1 cellular context compared by ENCODE assay signal in the genomic region with DNA sequence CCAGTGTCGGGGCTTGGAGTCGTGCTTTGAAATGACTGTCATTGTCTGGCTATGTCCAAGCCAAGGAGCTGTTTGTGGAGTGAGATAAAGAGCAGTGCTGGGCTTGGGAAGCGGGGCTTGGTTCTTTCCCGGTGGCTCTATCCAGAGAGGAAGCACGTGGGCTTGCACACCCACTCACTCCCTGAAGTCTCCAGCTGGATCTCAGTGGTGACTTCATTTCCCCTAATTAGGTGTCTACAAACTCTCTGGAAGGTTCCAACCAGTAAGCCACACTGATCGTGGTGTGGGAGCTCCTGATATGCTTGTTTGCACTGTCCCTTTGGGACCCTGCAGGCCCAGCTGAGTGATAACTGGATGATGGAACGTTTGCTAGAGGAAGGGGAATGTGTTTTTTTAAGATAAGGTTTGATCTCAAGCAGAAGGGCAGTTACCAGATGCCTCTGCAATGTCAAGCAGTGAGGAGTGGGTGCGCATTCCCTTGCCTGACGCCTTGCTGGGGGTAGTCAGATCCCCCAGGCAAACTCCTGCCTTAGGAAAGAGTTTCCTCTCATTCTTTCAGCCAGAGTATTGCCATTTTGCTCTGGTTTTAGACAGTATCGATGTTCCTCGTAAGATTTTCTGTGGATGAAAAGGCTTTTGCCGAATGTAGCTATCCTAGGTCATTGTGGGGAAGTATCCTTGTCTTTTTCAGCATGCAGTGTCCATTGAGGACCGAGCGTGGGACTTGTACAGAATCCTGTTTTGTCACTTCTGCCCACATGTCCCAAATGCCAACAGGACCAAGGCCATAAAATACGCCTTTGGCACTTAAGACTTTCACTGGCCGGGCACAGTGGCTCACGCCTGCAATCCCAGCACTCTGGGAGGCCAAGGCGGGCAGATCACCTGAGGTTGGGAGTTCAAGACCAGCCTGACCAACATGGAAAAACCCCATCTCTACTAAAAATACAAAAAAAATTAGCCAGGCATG.
TF ChIP-seq lines count a peak whose summit lies in the region.

No MANE protein-coding gene starts in this region.

TF ChIP-seq in K562, 482 proteins besides CTCF, POLR2A, EP300 and RAD21 (continued from another document and continues in another):
- TF ChIP-seq, protein P1, sequence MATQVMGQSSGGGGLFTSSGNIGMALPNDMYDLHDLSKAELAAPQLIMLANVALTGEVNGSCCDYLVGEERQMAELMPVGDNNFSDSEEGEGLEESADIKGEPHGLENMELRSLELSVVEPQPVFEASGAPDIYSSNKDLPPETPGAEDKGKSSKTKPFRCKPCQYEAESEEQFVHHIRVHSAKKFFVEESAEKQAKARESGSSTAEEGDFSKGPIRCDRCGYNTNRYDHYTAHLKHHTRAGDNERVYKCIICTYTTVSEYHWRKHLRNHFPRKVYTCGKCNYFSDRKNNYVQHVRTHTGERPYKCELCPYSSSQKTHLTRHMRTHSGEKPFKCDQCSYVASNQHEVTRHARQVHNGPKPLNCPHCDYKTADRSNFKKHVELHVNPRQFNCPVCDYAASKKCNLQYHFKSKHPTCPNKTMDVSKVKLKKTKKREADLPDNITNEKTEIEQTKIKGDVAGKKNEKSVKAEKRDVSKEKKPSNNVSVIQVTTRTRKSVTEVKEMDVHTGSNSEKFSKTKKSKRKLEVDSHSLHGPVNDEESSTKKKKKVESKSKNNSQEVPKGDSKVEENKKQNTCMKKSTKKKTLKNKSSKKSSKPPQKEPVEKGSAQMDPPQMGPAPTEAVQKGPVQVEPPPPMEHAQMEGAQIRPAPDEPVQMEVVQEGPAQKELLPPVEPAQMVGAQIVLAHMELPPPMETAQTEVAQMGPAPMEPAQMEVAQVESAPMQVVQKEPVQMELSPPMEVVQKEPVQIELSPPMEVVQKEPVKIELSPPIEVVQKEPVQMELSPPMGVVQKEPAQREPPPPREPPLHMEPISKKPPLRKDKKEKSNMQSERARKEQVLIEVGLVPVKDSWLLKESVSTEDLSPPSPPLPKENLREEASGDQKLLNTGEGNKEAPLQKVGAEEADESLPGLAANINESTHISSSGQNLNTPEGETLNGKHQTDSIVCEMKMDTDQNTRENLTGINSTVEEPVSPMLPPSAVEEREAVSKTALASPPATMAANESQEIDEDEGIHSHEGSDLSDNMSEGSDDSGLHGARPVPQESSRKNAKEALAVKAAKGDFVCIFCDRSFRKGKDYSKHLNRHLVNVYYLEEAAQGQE (CRISPR knock-in tag; IDR thresholded peaks at IDR 0.05; ENCODE audit: low read depth), result peak; percentile 19; the same call in 1 of the 2 replicates
- TF ChIP-seq, protein P2, sequence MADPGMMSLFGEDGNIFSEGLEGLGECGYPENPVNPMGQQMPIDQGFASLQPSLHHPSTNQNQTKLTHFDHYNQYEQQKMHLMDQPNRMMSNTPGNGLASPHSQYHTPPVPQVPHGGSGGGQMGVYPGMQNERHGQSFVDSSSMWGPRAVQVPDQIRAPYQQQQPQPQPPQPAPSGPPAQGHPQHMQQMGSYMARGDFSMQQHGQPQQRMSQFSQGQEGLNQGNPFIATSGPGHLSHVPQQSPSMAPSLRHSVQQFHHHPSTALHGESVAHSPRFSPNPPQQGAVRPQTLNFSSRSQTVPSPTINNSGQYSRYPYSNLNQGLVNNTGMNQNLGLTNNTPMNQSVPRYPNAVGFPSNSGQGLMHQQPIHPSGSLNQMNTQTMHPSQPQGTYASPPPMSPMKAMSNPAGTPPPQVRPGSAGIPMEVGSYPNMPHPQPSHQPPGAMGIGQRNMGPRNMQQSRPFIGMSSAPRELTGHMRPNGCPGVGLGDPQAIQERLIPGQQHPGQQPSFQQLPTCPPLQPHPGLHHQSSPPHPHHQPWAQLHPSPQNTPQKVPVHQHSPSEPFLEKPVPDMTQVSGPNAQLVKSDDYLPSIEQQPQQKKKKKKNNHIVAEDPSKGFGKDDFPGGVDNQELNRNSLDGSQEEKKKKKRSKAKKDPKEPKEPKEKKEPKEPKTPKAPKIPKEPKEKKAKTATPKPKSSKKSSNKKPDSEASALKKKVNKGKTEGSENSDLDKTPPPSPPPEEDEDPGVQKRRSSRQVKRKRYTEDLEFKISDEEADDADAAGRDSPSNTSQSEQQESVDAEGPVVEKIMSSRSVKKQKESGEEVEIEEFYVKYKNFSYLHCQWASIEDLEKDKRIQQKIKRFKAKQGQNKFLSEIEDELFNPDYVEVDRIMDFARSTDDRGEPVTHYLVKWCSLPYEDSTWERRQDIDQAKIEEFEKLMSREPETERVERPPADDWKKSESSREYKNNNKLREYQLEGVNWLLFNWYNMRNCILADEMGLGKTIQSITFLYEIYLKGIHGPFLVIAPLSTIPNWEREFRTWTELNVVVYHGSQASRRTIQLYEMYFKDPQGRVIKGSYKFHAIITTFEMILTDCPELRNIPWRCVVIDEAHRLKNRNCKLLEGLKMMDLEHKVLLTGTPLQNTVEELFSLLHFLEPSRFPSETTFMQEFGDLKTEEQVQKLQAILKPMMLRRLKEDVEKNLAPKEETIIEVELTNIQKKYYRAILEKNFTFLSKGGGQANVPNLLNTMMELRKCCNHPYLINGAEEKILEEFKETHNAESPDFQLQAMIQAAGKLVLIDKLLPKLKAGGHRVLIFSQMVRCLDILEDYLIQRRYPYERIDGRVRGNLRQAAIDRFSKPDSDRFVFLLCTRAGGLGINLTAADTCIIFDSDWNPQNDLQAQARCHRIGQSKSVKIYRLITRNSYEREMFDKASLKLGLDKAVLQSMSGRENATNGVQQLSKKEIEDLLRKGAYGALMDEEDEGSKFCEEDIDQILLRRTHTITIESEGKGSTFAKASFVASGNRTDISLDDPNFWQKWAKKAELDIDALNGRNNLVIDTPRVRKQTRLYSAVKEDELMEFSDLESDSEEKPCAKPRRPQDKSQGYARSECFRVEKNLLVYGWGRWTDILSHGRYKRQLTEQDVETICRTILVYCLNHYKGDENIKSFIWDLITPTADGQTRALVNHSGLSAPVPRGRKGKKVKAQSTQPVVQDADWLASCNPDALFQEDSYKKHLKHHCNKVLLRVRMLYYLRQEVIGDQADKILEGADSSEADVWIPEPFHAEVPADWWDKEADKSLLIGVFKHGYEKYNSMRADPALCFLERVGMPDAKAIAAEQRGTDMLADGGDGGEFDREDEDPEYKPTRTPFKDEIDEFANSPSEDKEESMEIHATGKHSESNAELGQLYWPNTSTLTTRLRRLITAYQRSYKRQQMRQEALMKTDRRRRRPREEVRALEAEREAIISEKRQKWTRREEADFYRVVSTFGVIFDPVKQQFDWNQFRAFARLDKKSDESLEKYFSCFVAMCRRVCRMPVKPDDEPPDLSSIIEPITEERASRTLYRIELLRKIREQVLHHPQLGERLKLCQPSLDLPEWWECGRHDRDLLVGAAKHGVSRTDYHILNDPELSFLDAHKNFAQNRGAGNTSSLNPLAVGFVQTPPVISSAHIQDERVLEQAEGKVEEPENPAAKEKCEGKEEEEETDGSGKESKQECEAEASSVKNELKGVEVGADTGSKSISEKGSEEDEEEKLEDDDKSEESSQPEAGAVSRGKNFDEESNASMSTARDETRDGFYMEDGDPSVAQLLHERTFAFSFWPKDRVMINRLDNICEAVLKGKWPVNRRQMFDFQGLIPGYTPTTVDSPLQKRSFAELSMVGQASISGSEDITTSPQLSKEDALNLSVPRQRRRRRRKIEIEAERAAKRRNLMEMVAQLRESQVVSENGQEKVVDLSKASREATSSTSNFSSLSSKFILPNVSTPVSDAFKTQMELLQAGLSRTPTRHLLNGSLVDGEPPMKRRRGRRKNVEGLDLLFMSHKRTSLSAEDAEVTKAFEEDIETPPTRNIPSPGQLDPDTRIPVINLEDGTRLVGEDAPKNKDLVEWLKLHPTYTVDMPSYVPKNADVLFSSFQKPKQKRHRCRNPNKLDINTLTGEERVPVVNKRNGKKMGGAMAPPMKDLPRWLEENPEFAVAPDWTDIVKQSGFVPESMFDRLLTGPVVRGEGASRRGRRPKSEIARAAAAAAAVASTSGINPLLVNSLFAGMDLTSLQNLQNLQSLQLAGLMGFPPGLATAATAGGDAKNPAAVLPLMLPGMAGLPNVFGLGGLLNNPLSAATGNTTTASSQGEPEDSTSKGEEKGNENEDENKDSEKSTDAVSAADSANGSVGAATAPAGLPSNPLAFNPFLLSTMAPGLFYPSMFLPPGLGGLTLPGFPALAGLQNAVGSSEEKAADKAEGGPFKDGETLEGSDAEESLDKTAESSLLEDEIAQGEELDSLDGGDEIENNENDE (IDR thresholded peaks at IDR 0.05; ENCODE audit: low read depth, low read length), result no peak
- TF ChIP-seq ELF4 (CRISPR knock-in tag; IDR thresholded peaks at IDR 0.05) (peak; percentile 89), GABPA (tag; conservative IDR thresholded peaks at IDR 0.05; ENCODE audit: low read depth) (peak; percentile 56), NFE2 (IDR thresholded peaks at IDR 0.05; ENCODE audit: low read depth) (peak; percentile 63; the same call in 1 of the 2 replicates), CSDE1 (IDR thresholded peaks at IDR 0.05) (0 out of 4 replicates have a peak, but pooled peaks of 1 of the 2 experiments have one; percentile 46), RNF2 (IDR thresholded peaks at IDR 0.05) (peak; percentile 98), NBN (IDR thresholded peaks at IDR 0.05; ENCODE audit: low read depth) (peak; percentile 98), SREBF1 (IDR thresholded peaks at IDR 0.05; ENCODE audit: borderline replicate concordance, low read depth, low read length) (no peak), HDAC8 (tag; IDR thresholded peaks at IDR 0.05) (0 out of 2 replicates have a peak, but pooled peaks have one; percentile 36), EGR1 (conservative IDR thresholded peaks at IDR 0.05) (peak; percentile 99), ZNF239 (CRISPR knock-in tag; IDR thresholded peaks at IDR 0.05) (peak; percentile 44; the same call in 1 of the 2 replicates), HSF4 (CRISPR knock-in tag; IDR thresholded peaks at IDR 0.05; ENCODE audit: borderline replicate concordance) (peak; percentile 44; the same call in 1 of the 2 replicates), CCAR2 (IDR thresholded peaks at IDR 0.05; ENCODE audit: low read depth, low read length) (0 out of 2 replicates have a peak, but pooled peaks have one; percentile 36), FOS (IDR thresholded peaks at IDR 0.05; ENCODE audit: extremely low read depth, insufficient read length) (no peak), MIER1 (IDR thresholded peaks at IDR 0.05; ENCODE audit: low read depth) (no peak)
- TF ChIP-seq, protein P3, sequence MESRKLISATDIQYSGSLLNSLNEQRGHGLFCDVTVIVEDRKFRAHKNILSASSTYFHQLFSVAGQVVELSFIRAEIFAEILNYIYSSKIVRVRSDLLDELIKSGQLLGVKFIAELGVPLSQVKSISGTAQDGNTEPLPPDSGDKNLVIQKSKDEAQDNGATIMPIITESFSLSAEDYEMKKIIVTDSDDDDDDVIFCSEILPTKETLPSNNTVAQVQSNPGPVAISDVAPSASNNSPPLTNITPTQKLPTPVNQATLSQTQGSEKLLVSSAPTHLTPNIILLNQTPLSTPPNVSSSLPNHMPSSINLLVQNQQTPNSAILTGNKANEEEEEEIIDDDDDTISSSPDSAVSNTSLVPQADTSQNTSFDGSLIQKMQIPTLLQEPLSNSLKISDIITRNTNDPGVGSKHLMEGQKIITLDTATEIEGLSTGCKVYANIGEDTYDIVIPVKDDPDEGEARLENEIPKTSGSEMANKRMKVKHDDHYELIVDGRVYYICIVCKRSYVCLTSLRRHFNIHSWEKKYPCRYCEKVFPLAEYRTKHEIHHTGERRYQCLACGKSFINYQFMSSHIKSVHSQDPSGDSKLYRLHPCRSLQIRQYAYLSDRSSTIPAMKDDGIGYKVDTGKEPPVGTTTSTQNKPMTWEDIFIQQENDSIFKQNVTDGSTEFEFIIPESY (CRISPR knock-in tag; IDR thresholded peaks at IDR 0.05), result peak; percentile 59
- TF ChIP-seq, protein P4, sequence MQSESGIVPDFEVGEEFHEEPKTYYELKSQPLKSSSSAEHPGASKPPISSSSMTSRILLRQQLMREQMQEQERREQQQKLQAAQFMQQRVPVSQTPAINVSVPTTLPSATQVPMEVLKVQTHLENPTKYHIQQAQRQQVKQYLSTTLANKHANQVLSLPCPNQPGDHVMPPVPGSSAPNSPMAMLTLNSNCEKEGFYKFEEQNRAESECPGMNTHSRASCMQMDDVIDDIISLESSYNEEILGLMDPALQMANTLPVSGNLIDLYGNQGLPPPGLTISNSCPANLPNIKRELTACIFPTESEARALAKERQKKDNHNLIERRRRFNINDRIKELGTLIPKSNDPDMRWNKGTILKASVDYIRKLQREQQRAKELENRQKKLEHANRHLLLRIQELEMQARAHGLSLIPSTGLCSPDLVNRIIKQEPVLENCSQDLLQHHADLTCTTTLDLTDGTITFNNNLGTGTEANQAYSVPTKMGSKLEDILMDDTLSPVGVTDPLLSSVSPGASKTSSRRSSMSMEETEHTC (IDR thresholded peaks at IDR 0.05), result peak; percentile 78; the same call in 1 of the 2 replicates
- TF ChIP-seq, protein P5, sequence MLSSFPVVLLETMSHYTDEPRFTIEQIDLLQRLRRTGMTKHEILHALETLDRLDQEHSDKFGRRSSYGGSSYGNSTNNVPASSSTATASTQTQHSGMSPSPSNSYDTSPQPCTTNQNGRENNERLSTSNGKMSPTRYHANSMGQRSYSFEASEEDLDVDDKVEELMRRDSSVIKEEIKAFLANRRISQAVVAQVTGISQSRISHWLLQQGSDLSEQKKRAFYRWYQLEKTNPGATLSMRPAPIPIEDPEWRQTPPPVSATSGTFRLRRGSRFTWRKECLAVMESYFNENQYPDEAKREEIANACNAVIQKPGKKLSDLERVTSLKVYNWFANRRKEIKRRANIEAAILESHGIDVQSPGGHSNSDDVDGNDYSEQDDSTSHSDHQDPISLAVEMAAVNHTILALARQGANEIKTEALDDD (IDR thresholded peaks at IDR 0.05), result peak; percentile 73
- TF ChIP-seq, protein P6, sequence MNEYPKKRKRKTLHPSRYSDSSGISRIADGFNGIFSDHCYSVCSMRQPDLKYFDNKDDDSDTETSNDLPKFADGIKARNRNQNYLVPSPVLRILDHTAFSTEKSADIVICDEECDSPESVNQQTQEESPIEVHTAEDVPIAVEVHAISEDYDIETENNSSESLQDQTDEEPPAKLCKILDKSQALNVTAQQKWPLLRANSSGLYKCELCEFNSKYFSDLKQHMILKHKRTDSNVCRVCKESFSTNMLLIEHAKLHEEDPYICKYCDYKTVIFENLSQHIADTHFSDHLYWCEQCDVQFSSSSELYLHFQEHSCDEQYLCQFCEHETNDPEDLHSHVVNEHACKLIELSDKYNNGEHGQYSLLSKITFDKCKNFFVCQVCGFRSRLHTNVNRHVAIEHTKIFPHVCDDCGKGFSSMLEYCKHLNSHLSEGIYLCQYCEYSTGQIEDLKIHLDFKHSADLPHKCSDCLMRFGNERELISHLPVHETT (CRISPR knock-in tag; conservative IDR thresholded peaks at IDR 0.05 in 1 of 2, IDR thresholded peaks at IDR 0.05 in 1 of 2), result peak in 1 of 2 experiments; percentile 94; a peak in 2 of 4 replicates
- TF ChIP-seq, protein P7, sequence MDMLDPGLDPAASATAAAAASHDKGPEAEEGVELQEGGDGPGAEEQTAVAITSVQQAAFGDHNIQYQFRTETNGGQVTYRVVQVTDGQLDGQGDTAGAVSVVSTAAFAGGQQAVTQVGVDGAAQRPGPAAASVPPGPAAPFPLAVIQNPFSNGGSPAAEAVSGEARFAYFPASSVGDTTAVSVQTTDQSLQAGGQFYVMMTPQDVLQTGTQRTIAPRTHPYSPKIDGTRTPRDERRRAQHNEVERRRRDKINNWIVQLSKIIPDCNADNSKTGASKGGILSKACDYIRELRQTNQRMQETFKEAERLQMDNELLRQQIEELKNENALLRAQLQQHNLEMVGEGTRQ (CRISPR knock-in tag; IDR thresholded peaks at IDR 0.05), result peak; percentile 75
- TF ChIP-seq, protein P8, sequence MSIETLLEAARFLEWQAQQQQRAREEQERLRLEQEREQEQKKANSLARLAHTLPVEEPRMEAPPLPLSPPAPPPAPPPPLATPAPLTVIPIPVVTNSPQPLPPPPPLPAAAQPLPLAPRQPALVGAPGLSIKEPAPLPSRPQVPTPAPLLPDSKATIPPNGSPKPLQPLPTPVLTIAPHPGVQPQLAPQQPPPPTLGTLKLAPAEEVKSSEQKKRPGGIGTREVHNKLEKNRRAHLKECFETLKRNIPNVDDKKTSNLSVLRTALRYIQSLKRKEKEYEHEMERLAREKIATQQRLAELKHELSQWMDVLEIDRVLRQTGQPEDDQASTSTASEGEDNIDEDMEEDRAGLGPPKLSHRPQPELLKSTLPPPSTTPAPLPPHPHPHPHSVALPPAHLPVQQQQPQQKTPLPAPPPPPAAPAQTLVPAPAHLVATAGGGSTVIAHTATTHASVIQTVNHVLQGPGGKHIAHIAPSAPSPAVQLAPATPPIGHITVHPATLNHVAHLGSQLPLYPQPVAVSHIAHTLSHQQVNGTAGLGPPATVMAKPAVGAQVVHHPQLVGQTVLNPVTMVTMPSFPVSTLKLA (conservative IDR thresholded peaks at IDR 0.05), result peak; percentile 98 to 99
